14 cellular contexts compared by ENCODE assay signal in genomic region chr7:139423091-139423490, GRCh38.
"Had no signal": no experiment of that assay in that cellular context is flagged by ENCODE, and none has a peak within 500 bp of the region (broad histone marks: within the 10 kb centered on the region; RNA-seq: fewer than 3 reads in every experiment).

No MANE protein-coding gene starts in this region.

- H3K27me3 ChIP-seq: heart right ventricle, tibial artery had no signal

- DNase-seq: activated effector memory CD4-positive, alpha-beta T cell treated with Interleukin-2 at 50 U/mL for 16 hours; effector CD4-positive, alpha-beta T cell; foreskin melanocyte; heart right ventricle; kidney glomerular epithelial cell; naive thymus-derived CD4-positive, alpha-beta T cell; occipital lobe; psoas muscle; stimulated activated CD4-positive, alpha-beta T cell treated with anti-CD3 and anti-CD28 coated beads, Interleukin-4, amount 100 ng/mL, for 24 hours; stimulated activated naive CD8-positive, alpha-beta T cell treated with anti-CD3 and anti-CD28 coated beads, Interleukin-15, amount 100 ng/mL, for 72 hours; tibial artery had no signal

- H3K9me3 ChIP-seq: heart right ventricle, psoas muscle, tibial artery had no signal

- H3K4me1 ChIP-seq: psoas muscle had no signal

- H3K4me3 ChIP-seq: heart right ventricle, psoas muscle, tibial artery had no signal

- ATAC-seq: activated CD4-positive, CD25-positive, alpha-beta regulatory T cell treated with anti-CD3 and anti-CD28 coated beads, Interleukin-2, amount 50 U/mL, for 24 hours; heart right ventricle; naive thymus-derived CD4-positive, alpha-beta T cell; psoas muscle; stimulated activated naive CD8-positive, alpha-beta T cell treated with anti-CD3 and anti-CD28 coated beads, Interleukin-15, amount 100 ng/mL, for 72 hours had no signal

- H3K4me1 Mint-ChIP-seq: stimulated activated naive CD8-positive, alpha-beta T cell treated with anti-CD3 and anti-CD28 coated beads, Interleukin-15, amount 100 ng/mL, for 72 hours had no signal

- H3K27me3 Mint-ChIP-seq: activated naive CD4-positive, alpha-beta T cell treated with anti-CD3 and anti-CD28 coated beads, Interleukin-2, amount 50 U/mL, for 24 hours; naive thymus-derived CD4-positive, alpha-beta T cell; stimulated activated naive CD8-positive, alpha-beta T cell treated with anti-CD3 and anti-CD28 coated beads, Interleukin-15, amount 100 ng/mL, for 72 hours had no signal

- H3K9me3 Mint-ChIP-seq: activated naive CD4-positive, alpha-beta T cell treated with anti-CD3 and anti-CD28 coated beads, Interleukin-2, amount 50 U/mL, for 24 hours; naive thymus-derived CD4-positive, alpha-beta T cell; stimulated activated naive CD8-positive, alpha-beta T cell treated with anti-CD3 and anti-CD28 coated beads, Interleukin-15, amount 100 ng/mL, for 72 hours; T-helper 2 cell treated with Interferon-gamma antibody and Interleukin-4, amounts not matched to agents 5 μg/mL and 100 μg/mL, for 36 hours had no signal

- H3K4me3 Mint-ChIP-seq: activated naive CD4-positive, alpha-beta T cell treated with anti-CD3 and anti-CD28 coated beads, Interleukin-2, amount 50 U/mL, for 24 hours; naive thymus-derived CD4-positive, alpha-beta T cell; stimulated activated naive CD8-positive, alpha-beta T cell treated with anti-CD3 and anti-CD28 coated beads, Interleukin-15, amount 100 ng/mL, for 72 hours; T-helper 2 cell treated with Interferon-gamma antibody and Interleukin-4, amounts not matched to agents 5 μg/mL and 100 μg/mL, for 36 hours had no signal

- H3K27ac Mint-ChIP-seq: T-helper 2 cell treated with Interferon-gamma antibody and Interleukin-4, amounts not matched to agents 5 μg/mL and 100 μg/mL, for 36 hours had no signal

- H3K27ac ChIP-seq: heart right ventricle, psoas muscle, tibial artery had no signal
